Comparison of ENCODE assay signal across 11 cellular contexts in genomic region chr6:37005827-37006514, GRCh38. TPM values are rescaled to one million over a fixed set of nuclear protein-coding genes. Genes with fewer than 3 reads are reported as not detected.
DNase-seq lines count a peak whose midpoint lies in the region; ATAC-seq and TF ChIP-seq lines count a peak whose summit lies in the region.
"Had no signal": no experiment of that assay in that cellular context is flagged by ENCODE, and none has a peak within 500 bp of the region (broad histone marks: within the 10 kb centered on the region; RNA-seq: fewer than 3 reads in every experiment).

No MANE protein-coding gene starts in this region.

- H3K9me3 ChIP-seq in KOPT-K1 (ENCODE audit: insufficient read depth, low read length, poor library complexity, severe bottlenecking), result no peaks in the 10 kb centered on the region
- no peaks in the 10 kb centered on the region for H3K9me3 ChIP-seq in esophagus muscularis mucosa
- H3K9me3 ChIP-seq in tibial nerve, result no peaks in the 10 kb centered on the region

- H3K36me3 Mint-ChIP-seq in activated naive CD4-positive, alpha-beta T cell treated with anti-CD3 and anti-CD28 coated beads, Interleukin-2, amount 50 U/mL, for 72 hours, result no peaks in the 10 kb centered on the region
- H3K36me3 Mint-ChIP-seq: activated naive CD8-positive, alpha-beta T cell had no signal

- TF ChIP-seq CTCF in esophagus muscularis mucosa (IDR thresholded peaks at IDR 0.05), result no peak
- TF ChIP-seq CTCF in tibial nerve (IDR thresholded peaks at IDR 0.05), result no peak
- TF ChIP-seq CTCF in foreskin keratinocyte (conservative IDR thresholded peaks at IDR 0.05), result no peak

- TF ChIP-seq POLR2A in esophagus muscularis mucosa (IDR thresholded peaks at IDR 0.05; ENCODE audit: low read depth) (no peak), tibial nerve (IDR thresholded peaks at IDR 0.05) (no peak)

- WGBS in esophagus muscularis mucosa, result 90% methylated on average over 12 of the region's 12 CpGs
- 85 to 87% methylated on average over 12 of the region's 12 CpGs for WGBS in tibial nerve, 2 donors

- TF ChIP-seq EP300 in esophagus muscularis mucosa (IDR thresholded peaks at IDR 0.05) (no peak), tibial nerve (IDR thresholded peaks at IDR 0.05) (no peak)

- H3K27me3 ChIP-seq in esophagus muscularis mucosa (no peaks in the 10 kb centered on the region), tibial nerve (no peaks in the 10 kb centered on the region), foreskin keratinocyte (peaks cover 11% of the 10 kb centered on the region)

- H3K36me3 ChIP-seq in KOPT-K1 (ENCODE audit: insufficient read depth, low read length) (no peaks in the 10 kb centered on the region), esophagus muscularis mucosa (no peaks in the 10 kb centered on the region), tibial nerve (no peaks in the 10 kb centered on the region)

- no peak for DNase-seq in activated naive CD4-positive, alpha-beta T cell treated with anti-CD3 and anti-CD28 coated beads, Interleukin-2, amount 50 U/mL, for 72 hours (ENCODE audit: low spot score in 2 of 2)
- DNase-seq in activated naive CD4-positive, alpha-beta T cell treated with Interleukin-2 at 50 U/mL for 16 hours, result no peak
- DNase-seq in esophagus muscularis mucosa (ENCODE audit: extremely low spot score) (no peak), tibial nerve (ENCODE audit: low spot score in 2 of 2) (no peak), foreskin keratinocyte (no peak)
- DNase-seq in stimulated activated CD4-positive, alpha-beta T cell treated with anti-CD3 and anti-CD28 coated beads, Interleukin-4, amount 100 ng/mL, for 1 hour, result no peak
- DNase-seq in stimulated activated CD4-positive, alpha-beta T cell treated with anti-CD3 and anti-CD28 coated beads, Interleukin-2, amount 100 ng/mL, for 48 hours, result no peak
- DNase-seq: stimulated activated CD4-positive, alpha-beta T cell treated with anti-CD3 and anti-CD28 coated beads, Interleukin-2, amount 100 ng/mL, for 24 hours had no signal

- intact Hi-C loops in esophagus muscularis mucosa (cut with DNase I), result no loop called here

- H3K27ac ChIP-seq in KOPT-K1 (ENCODE audit: low read depth, low read length, poor library complexity, severe bottlenecking), result peak overlapping the region; percentile 38
- H3K27ac ChIP-seq in esophagus muscularis mucosa (replicated peaks in 1 of 4), result peak overlapping the region in 2 of 4 donors; percentile 13 to 31
- peak overlapping the region in 1 of 4 donors; percentile 67 for H3K27ac ChIP-seq in tibial nerve
- no peak overlapping the region for H3K27ac ChIP-seq in foreskin keratinocyte

- H3K9me3 Mint-ChIP-seq in activated naive CD4-positive, alpha-beta T cell treated with anti-CD3 and anti-CD28 coated beads, Interleukin-2, amount 50 U/mL, for 72 hours, result no peaks in the 10 kb centered on the region

- peak; percentile 49 to 62 for ATAC-seq in activated naive CD4-positive, alpha-beta T cell treated with anti-CD3 and anti-CD28 coated beads, Interleukin-2, amount 50 U/mL, for 72 hours
- ATAC-seq in foreskin keratinocyte, result no peak

- H3K4me3 ChIP-seq in esophagus muscularis mucosa (peak overlapping the region; percentile 29 to 49 (median 34)), tibial nerve (peak overlapping the region; percentile 1 to 48 (median 36))

- H3K4me1 ChIP-seq in esophagus muscularis mucosa (no peaks in the 10 kb centered on the region), tibial nerve (no peaks in the 10 kb centered on the region), foreskin keratinocyte (no peaks in the 10 kb centered on the region)

- H3K27ac Mint-ChIP-seq in activated naive CD4-positive, alpha-beta T cell treated with anti-CD3 and anti-CD28 coated beads, Interleukin-2, amount 50 U/mL, for 72 hours, result peak overlapping the region; percentile 33 to 36
- H3K27ac Mint-ChIP-seq: activated naive CD8-positive, alpha-beta T cell had no signal

RNA-seq across cellular contexts. Expression of gene FGD2, which starts 0.5 kb away (rescaled TPM):
- total RNA-seq in activated naive CD4-positive, alpha-beta T cell treated with anti-CD3 and anti-CD28 coated beads, Interleukin-2, amount 50 U/mL, for 72 hours, result 1 to 10 TPM; 1.3 to 2.4 TPM
- total RNA-seq in esophagus muscularis mucosa (10 to 100 TPM; 13.9 to 23.1 (median 19.3) TPM), tibial nerve (100 to 1,000 TPM in 1 of 4 donors, 10 to 100 TPM in 3; 40.9 to 182 (median 48.5) TPM), foreskin keratinocyte (0.07 and 0.14 TPM in 2 replicates)
- 0.04 TPM in 1 of 2 replicates, not detected in the other for polyA plus RNA-seq in foreskin keratinocyte
- polyA plus RNA-seq: BJ had no signal

RNA-seq across cellular contexts. Expression of gene MTCH1, which starts 20.0 kb away (rescaled TPM):
- 100 to 1,000 TPM; 129 to 139 TPM for total RNA-seq in activated naive CD4-positive, alpha-beta T cell treated with anti-CD3 and anti-CD28 coated beads, Interleukin-2, amount 50 U/mL, for 72 hours
- total RNA-seq in esophagus muscularis mucosa, result 100 to 1,000 TPM; 205 to 258 (median 232) TPM
- total RNA-seq in tibial nerve, result 100 to 1,000 TPM; 277 to 347 (median 301) TPM
- total RNA-seq in foreskin keratinocyte, result 149 and 162 TPM in 2 replicates
- polyA plus RNA-seq in foreskin keratinocyte, result 143 and 150 TPM in 2 replicates

RNA-seq across cellular contexts. Expression of gene PI16, which starts 51.4 kb away (rescaled TPM):
- total RNA-seq in activated naive CD4-positive, alpha-beta T cell treated with anti-CD3 and anti-CD28 coated beads, Interleukin-2, amount 50 U/mL, for 72 hours, result 1 to 10 TPM in 1 of 2 donors, under 1 TPM in 1; 0.30 to 1.7 TPM
- 10 to 100 TPM; 44.8 to 64.3 (median 56.9) TPM for total RNA-seq in esophagus muscularis mucosa
- 10 to 100 TPM; 17.4 to 70.2 (median 46.2) TPM for total RNA-seq in tibial nerve
- total RNA-seq in foreskin keratinocyte, result not detected in 2 replicates
- polyA plus RNA-seq in foreskin keratinocyte, result 0.02 TPM in 1 of 2 replicates, not detected in the other

Comparison
In these comparisons a context has a peak if more than half of its experiments do, and no peak if none do; other contexts are left out.
1. RNA of gene FGD2, which starts 0.5 kb away (total RNA-seq): 40.9 to 182 TPM in tibial nerve and 13.9 to 23.1 TPM in esophagus muscularis mucosa; 1.3 to 2.4 TPM in activated naive CD4-positive, alpha-beta T cell treated with anti-CD3 and anti-CD28 coated beads, Interleukin-2, amount 50 U/mL, for 72 hours and 0.07 to 0.14 TPM in foreskin keratinocyte; every median in the first group is over 4 times any median in the second.
2. RNA of gene PI16, which starts 51.4 kb away (total RNA-seq): 44.8 to 64.3 TPM in esophagus muscularis mucosa and 17.4 to 70.2 TPM in tibial nerve; 0.30 to 1.7 TPM in activated naive CD4-positive, alpha-beta T cell treated with anti-CD3 and anti-CD28 coated beads, Interleukin-2, amount 50 U/mL, for 72 hours and not detected in foreskin keratinocyte; every median in the first group is over 4 times any median in the second.